ENCODE assay signal across 29 cellular contexts in genomic region chr1:47924649-47925048, GRCh38.
DNase-seq lines count a peak whose midpoint lies in the region; ATAC-seq, FAIRE-seq and TF ChIP-seq lines count a peak whose summit lies in the region.
"Had no signal": no experiment of that assay in that cellular context is flagged by ENCODE, and none has a peak within 500 bp of the region (broad histone marks: within the 10 kb centered on the region; RNA-seq: fewer than 3 reads in every experiment).

No MANE protein-coding gene starts in this region.

- 15% methylated on average over 2 of the region's 3 CpGs for WGBS in HepG2 (ENCODE audit: low lambda C conversion rate)
- 90% methylated on average over 2 of the region's 3 CpGs for whole genome bisulfite sequencing in right lobe of liver (ENCODE audit: insufficient coverage, low coverage, low lambda C conversion rate, missing lambda C conversion rate)
- WGBS in small intestine, 3 donors = 83 to 94% (median 90%) methylated on average over 3 of the region's 3 CpGs

- H3K27me3 Mint-ChIP-seq in nephron progenitor cell (ENCODE audit: low read depth, poor library complexity) = no peaks in the 10 kb centered on the region

- no peak overlapping the region for H3K4me3 ChIP-seq in HepG2 (replicated peaks in 1 of 3; ENCODE audit: insufficient read depth in 1 of 3, low read depth in 2 of 3, low read length in 3 of 3)
- no peak overlapping the region for H3K4me3 ChIP-seq in right lobe of liver
- no peak overlapping the region for H3K4me3 ChIP-seq in small intestine (ENCODE audit: low read depth in 1 of 2, low read length in 2 of 2)
- H3K4me3 ChIP-seq: GM23248, HAP-1, MG63, PC-9 had no signal

- no peak overlapping the region for H3K9ac ChIP-seq in HepG2 (ENCODE audit: insufficient read depth, low read depth, low read length)
- H3K9ac ChIP-seq: GM23248 had no signal

- no peak overlapping the region for H3K4me3 Mint-ChIP-seq in nephron progenitor cell
- H3K4me3 Mint-ChIP-seq: HFFc6 had no signal

- no peaks in the 10 kb centered on the region for H3K9me3 ChIP-seq in HepG2 (ENCODE audit: low read length)
- no peaks in the 10 kb centered on the region for H3K9me3 ChIP-seq in right lobe of liver
- H3K9me3 ChIP-seq in small intestine (ENCODE audit: control insufficient read depth, low read depth) = no peaks in the 10 kb centered on the region
- H3K9me3 ChIP-seq: HAP-1, MG63 had no signal

- H3K9me3 Mint-ChIP-seq in nephron progenitor cell = no peaks in the 10 kb centered on the region
- H3K9me3 Mint-ChIP-seq in activated naive CD4-positive, alpha-beta T cell treated with anti-CD3 and anti-CD28 coated beads, Interleukin-2, amount 50 U/mL, for 72 hours = no peaks in the 10 kb centered on the region

- no TSS peak for BruUV-seq in HepG2 (replicated peaks; lab: Mats Ljungman, UMichigan)

- no peak for TF ChIP-seq RAD21 in HepG2 (CRISPR knock-in tag; IDR thresholded peaks at IDR 0.05)

- intact Hi-C loops in HepG2 (cut with micrococcal nuclease; ENCODE audit: unreplicated experiment) (no loop called here), right lobe of liver (cut with DNase I) (no loop called here)

- DNase-seq in HepG2 (ENCODE audit: low spot score) = no peak
- DNase-seq in right lobe of liver = no peak
- no peak for DNase-seq in nephron progenitor cell
- no peak for DNase-seq in activated naive CD4-positive, alpha-beta T cell treated with anti-CD3 and anti-CD28 coated beads, Interleukin-2, amount 50 U/mL, for 72 hours (ENCODE audit: low spot score in 2 of 2)
- no peak for DNase-seq in midbrain (lab: John Stamatoyannopoulos, UW)
- no peak for DNase-seq in small intestine
- DNase-seq in SHP77 (lab: John Stamatoyannopoulos, UW) = no peak
- DNase-seq: 8988T; ACHN; Calu3; DND-41; GM23248; HFFc6; IMR-90; KG1; MG63; NCI-H1105 treated with DMSO at 0.1 percent for 48 hours; NCI-H146; NCI-H1930; NCI-H2107; NCI-H446; NCI-H524 treated with DMSO at 0.1 percent for 48 hours; NK-92 treated with Interleukin-12 subunit alpha and Interleukin-12 subunit beta, amount 100 ng/mL, for 24 hours; PC-9; Right ventricle myocardium superior; RPMI8226 had no signal

- H3K4me1 ChIP-seq in HepG2 (ENCODE audit: insufficient read depth, low read length) (peaks cover 73% of the 10 kb centered on the region), right lobe of liver (peaks cover 0 to 9% (median 4%) of the 10 kb centered on the region in 4 donors), small intestine (ENCODE audit: control insufficient read depth in 2 of 2, insufficient read depth in 1 of 2, low read depth in 1 of 2, low read length in 1 of 2) (peaks cover 0 to 1% of the 10 kb centered on the region in 2 donors)
- H3K4me1 ChIP-seq: HAP-1 had no signal

- TF ChIP-seq CTCF in HepG2 (CRISPR knock-in tag; IDR thresholded peaks at IDR 0.05) (no peak), right lobe of liver (IDR thresholded peaks at IDR 0.05) (no peak), nephron progenitor cell (IDR thresholded peaks at IDR 0.05) (no peak)

- no peaks in the 10 kb centered on the region for H3K36me3 Mint-ChIP-seq in nephron progenitor cell (ENCODE audit: low read depth)
- H3K36me3 Mint-ChIP-seq in activated naive CD4-positive, alpha-beta T cell treated with anti-CD3 and anti-CD28 coated beads, Interleukin-2, amount 50 U/mL, for 72 hours = no peaks in the 10 kb centered on the region

- H3K27ac Mint-ChIP-seq in nephron progenitor cell = peak overlapping the region; percentile 82
- no peak overlapping the region for H3K27ac Mint-ChIP-seq in activated naive CD4-positive, alpha-beta T cell treated with anti-CD3 and anti-CD28 coated beads, Interleukin-2, amount 50 U/mL, for 72 hours
- H3K27ac Mint-ChIP-seq: HFFc6 had no signal

- in situ Hi-C loops in HepG2 (cut with HindIII; ENCODE audit: extremely low pct_ligation_motif_present, low pct_unique_long_range_greater_than_20kb) = no loop called here

- no peaks in the 10 kb centered on the region; a peak in 1 of 5 replicates for H3K27me3 ChIP-seq in HepG2 (ENCODE audit: control insufficient read depth in 1 of 2, insufficient read depth in 2 of 2, low read length in 2 of 2)
- no peaks in the 10 kb centered on the region for H3K27me3 ChIP-seq in right lobe of liver
- H3K27me3 ChIP-seq in small intestine (ENCODE audit: control insufficient read depth in 2 of 2, insufficient read depth in 2 of 2, low read length in 2 of 2) = no peaks in the 10 kb centered on the region
- H3K27me3 ChIP-seq: MG63 had no signal

- TF ChIP-seq POLR2A in HepG2 (IDR thresholded peaks at IDR 0.05; ENCODE audit: insufficient read depth in 1 of 2, low read depth in 2 of 2, low read length in 2 of 2) (no peak), right lobe of liver (IDR thresholded peaks at IDR 0.05) (no peak)

- CTCF ChIA-PET in HepG2 (lab: Yijun Ruan, JAX; ENCODE audit: low intra/inter-chr PET ratio, low total read pairs) = no interaction called here

- H3K4me1 Mint-ChIP-seq in nephron progenitor cell = peaks cover 18% of the 10 kb centered on the region

- H3K79me2 ChIP-seq in HepG2 (ENCODE audit: insufficient read depth, low read length) = no peaks in the 10 kb centered on the region

- no peak for FAIRE-seq in HepG2 (lab: Jason Lieb, UNC)
- no peak for FAIRE-seq in small intestine (lab: Jason Lieb, UNC)
- FAIRE-seq: GM12892 had no signal

- H3K36me3 ChIP-seq in HepG2 (replicated peaks in 1 of 2; ENCODE audit: control insufficient read depth in 1 of 2, insufficient read depth in 2 of 2, low read length in 2 of 2) (no peaks in the 10 kb centered on the region), right lobe of liver (no peaks in the 10 kb centered on the region), small intestine (ENCODE audit: control insufficient read depth in 2 of 2, insufficient read depth in 2 of 2, low read length in 2 of 2) (no peaks in the 10 kb centered on the region)
- H3K36me3 ChIP-seq: HAP-1, MG63 had no signal

- TF ChIP-seq EP300 in HepG2 (IDR thresholded peaks at IDR 0.05; ENCODE audit: low read depth in 2 of 2, low read length in 2 of 2) = no peak
- TF ChIP-seq EP300 in HepG2 (CRISPR knock-in tag; IDR thresholded peaks at IDR 0.05; ENCODE audit: borderline replicate concordance) = no peak

- H4K20me1 ChIP-seq in HepG2 (ENCODE audit: insufficient read depth, low read length) = no peaks in the 10 kb centered on the region

- peak overlapping the region; percentile 33 for H2AFZ ChIP-seq in HepG2 (ENCODE audit: low read length)
- H2AFZ ChIP-seq: GM23248, PC-9 had no signal

- POLR2A ChIA-PET in HepG2 (lab: Yijun Ruan, JAX) = interaction anchor here (2.1 kb wide), 1 partner anchor 12 kb away, joined by 8 read pairs; no protein-coding TSS in a partner anchor

- peak overlapping the region; percentile 45 for H3K4me2 ChIP-seq in HepG2 (ENCODE audit: low read depth, low read length)
- H3K4me2 ChIP-seq: PC-9 had no signal

- peak; percentile 30; the same call in 2 of the 3 replicates for ATAC-seq in HepG2
- ATAC-seq in right lobe of liver = no peak
- ATAC-seq in esophagus mucosa = peak; percentile 23
- no peak for ATAC-seq in activated naive CD4-positive, alpha-beta T cell treated with anti-CD3 and anti-CD28 coated beads, Interleukin-2, amount 50 U/mL, for 72 hours

- H3K27ac ChIP-seq in HepG2 (ENCODE audit: extremely low read length, insufficient read depth, low read length) (no peak overlapping the region), right lobe of liver (no peak overlapping the region), small intestine (ENCODE audit: low read depth in 1 of 2, low read length in 1 of 2) (no peak overlapping the region)
- H3K27ac ChIP-seq: GM23248, PC-9 had no signal

TF ChIP-seq in HepG2, 621 proteins besides CTCF, POLR2A, EP300 and RAD21 (continues in another document):
- TF ChIP-seq ZBTB7A (CRISPR knock-in tag; IDR thresholded peaks at IDR 0.05) (no peak), ZNF441 (CRISPR knock-in tag; IDR thresholded peaks at IDR 0.05; ENCODE audit: borderline replicate concordance) (no peak), MAFK (conservative IDR thresholded peaks at IDR 0.05 in 1 of 2, IDR thresholded peaks at IDR 0.05 in 1 of 2; ENCODE audit: low read length in 2 of 2) (no peak), PRPF4 (IDR thresholded peaks at IDR 0.05; ENCODE audit: low read depth, low read length, poor library complexity, severe bottlenecking) (no peak), ZNF317 (CRISPR knock-in tag; IDR thresholded peaks at IDR 0.05) (no peak)
- TF ChIP-seq, protein P1, sequence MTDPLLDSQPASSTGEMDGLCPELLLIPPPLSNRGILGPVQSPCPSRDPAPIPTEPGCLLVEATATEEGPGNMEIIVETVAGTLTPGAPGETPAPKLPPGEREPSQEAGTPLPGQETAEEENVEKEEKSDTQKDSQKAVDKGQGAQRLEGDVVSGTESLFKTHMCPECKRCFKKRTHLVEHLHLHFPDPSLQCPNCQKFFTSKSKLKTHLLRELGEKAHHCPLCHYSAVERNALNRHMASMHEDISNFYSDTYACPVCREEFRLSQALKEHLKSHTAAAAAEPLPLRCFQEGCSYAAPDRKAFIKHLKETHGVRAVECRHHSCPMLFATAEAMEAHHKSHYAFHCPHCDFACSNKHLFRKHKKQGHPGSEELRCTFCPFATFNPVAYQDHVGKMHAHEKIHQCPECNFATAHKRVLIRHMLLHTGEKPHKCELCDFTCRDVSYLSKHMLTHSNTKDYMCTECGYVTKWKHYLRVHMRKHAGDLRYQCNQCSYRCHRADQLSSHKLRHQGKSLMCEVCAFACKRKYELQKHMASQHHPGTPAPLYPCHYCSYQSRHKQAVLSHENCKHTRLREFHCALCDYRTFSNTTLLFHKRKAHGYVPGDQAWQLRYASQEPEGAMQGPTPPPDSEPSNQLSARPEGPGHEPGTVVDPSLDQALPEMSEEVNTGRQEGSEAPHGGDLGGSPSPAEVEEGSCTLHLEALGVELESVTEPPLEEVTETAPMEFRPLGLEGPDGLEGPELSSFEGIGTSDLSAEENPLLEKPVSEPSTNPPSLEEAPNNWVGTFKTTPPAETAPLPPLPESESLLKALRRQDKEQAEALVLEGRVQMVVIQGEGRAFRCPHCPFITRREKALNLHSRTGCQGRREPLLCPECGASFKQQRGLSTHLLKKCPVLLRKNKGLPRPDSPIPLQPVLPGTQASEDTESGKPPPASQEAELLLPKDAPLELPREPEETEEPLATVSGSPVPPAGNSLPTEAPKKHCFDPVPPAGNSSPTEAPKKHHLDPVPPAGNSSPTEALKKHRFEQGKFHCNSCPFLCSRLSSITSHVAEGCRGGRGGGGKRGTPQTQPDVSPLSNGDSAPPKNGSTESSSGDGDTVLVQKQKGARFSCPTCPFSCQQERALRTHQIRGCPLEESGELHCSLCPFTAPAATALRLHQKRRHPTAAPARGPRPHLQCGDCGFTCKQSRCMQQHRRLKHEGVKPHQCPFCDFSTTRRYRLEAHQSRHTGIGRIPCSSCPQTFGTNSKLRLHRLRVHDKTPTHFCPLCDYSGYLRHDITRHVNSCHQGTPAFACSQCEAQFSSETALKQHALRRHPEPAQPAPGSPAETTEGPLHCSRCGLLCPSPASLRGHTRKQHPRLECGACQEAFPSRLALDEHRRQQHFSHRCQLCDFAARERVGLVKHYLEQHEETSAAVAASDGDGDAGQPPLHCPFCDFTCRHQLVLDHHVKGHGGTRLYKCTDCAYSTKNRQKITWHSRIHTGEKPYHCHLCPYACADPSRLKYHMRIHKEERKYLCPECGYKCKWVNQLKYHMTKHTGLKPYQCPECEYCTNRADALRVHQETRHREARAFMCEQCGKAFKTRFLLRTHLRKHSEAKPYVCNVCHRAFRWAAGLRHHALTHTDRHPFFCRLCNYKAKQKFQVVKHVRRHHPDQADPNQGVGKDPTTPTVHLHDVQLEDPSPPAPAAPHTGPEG (CRISPR knock-in tag; IDR thresholded peaks at IDR 0.05) = no peak

Comparison
In these comparisons a context has a peak if more than half of its experiments do, and no peak if none do; other contexts are left out.
1. ATAC-seq: peak in HepG2 (single experiment) and esophagus mucosa (single experiment); none in right lobe of liver (0 of 4) and activated naive CD4-positive, alpha-beta T cell treated with anti-CD3 and anti-CD28 coated beads, Interleukin-2, amount 50 U/mL, for 72 hours (0 of 2).